In the genomic region with DNA sequence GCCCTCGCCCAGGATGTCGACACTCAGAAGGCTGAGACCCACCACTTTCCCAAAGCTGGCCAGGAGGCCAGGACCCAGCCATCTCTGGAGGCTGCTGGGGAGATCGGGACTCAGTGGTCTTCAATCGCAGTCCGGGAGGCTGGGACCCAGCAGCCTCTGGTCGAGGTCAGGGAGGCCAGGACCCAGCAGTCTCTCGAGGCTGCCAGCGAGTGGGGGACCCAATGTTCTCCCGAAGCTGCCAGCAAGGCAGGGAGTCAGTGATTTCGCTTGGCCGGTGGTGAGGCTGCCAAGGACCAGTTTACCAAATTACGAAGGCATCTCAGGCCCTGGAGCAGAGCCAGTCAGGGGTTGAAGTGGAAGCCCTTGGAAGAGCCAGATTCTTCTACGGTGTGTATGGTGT, we compare ENCODE assay signal across 10 cellular contexts.
"Had no signal": no experiment of that assay in that cellular context is flagged by ENCODE, and none has a peak within 500 bp of the region (broad histone marks: within the 10 kb centered on the region; RNA-seq: fewer than 3 reads in every experiment).

No MANE protein-coding gene starts in this region.

- H3K27ac Mint-ChIP-seq: GM23338, HFFc6, IgD-negative memory B cell had no signal

- H3K4me1 Mint-ChIP-seq: IgD-negative memory B cell had no signal

- ATAC-seq: GM23338, HCT116, HepG2 had no signal

- H3K4me2 ChIP-seq: GM23338, KMS-11 had no signal

- DNase-seq: H7, HFFc6, KBM-7 had no signal

- FAIRE-seq: HepG2 had no signal

- H3K9me3 Mint-ChIP-seq: GM23338 had no signal

- H3K4me3 ChIP-seq: GM23338, HAP-1 had no signal

- H3K9me3 ChIP-seq: HAP-1 had no signal

- H3K4me3 Mint-ChIP-seq: GM23338, HFFc6, IgD-negative memory B cell had no signal

- H3K27ac ChIP-seq: HL-60, KMS-11 had no signal

- H3K9ac ChIP-seq: KMS-11 had no signal

- H3K27me3 Mint-ChIP-seq: IgD-negative memory B cell had no signal

- H3K36me3 Mint-ChIP-seq: IgD-negative memory B cell had no signal

- H3K36me3 ChIP-seq: HAP-1 had no signal
